ENCODE assay signal across 3 cellular contexts in the genomic region with DNA sequence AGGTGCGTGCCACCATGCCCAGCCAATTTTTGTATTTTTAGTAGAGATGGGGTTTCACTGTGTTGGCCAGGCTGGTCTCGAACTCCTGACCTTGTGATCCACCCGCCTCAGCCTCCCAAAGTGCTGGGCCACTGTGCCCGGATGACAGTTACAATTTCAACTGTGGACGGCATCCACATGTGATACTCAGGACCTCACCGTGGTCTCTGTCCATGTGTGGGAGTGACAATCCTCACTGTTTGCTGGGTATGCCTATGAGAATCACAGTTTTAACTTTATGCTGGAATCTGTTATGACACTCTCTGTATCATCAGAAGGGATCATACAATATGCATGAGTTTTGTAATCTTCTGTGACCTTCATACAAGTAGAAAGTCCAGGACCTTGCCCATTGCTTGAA.
DNase-seq lines count a peak whose midpoint lies in the region; TF ChIP-seq lines count a peak whose summit lies in the region.
"Not testable (repeated sequence)": the region's sequence is repeated elsewhere in the genome, so short reads cannot be mapped to it uniquely, and the experiment has no call there.

No MANE protein-coding gene starts in this region.

- H3K4me1 ChIP-seq in esophagus muscularis mucosa, vagina: not testable (repeated sequence)

- WGBS in esophagus muscularis mucosa = 82% methylated on average over 6 of the region's 6 CpGs

- TF ChIP-seq EP300 in esophagus muscularis mucosa (IDR thresholded peaks at IDR 0.05) = not testable (repeated sequence)

- not testable (repeated sequence) for H3K27ac Mint-ChIP-seq in osteocyte (ENCODE audit: unreplicated experiment)

- not testable (repeated sequence) for H3K4me3 ChIP-seq in esophagus muscularis mucosa, vagina

- H3K4me1 Mint-ChIP-seq in osteocyte (ENCODE audit: unreplicated experiment) = not testable (repeated sequence)

- not testable (repeated sequence) for H3K36me3 Mint-ChIP-seq in osteocyte (ENCODE audit: unreplicated experiment)

- H3K27me3 Mint-ChIP-seq in osteocyte (ENCODE audit: unreplicated experiment) = not testable (repeated sequence)

- H3K27me3 ChIP-seq in esophagus muscularis mucosa, vagina: not testable (repeated sequence)

- DNase-seq in esophagus muscularis mucosa (ENCODE audit: extremely low spot score) (peak; percentile 88), osteocyte (ENCODE audit: extremely low spot score, unreplicated experiment) (peak; percentile 25), vagina (ENCODE audit: extremely low spot score in 2 of 2) (peak; percentile 29 to 61)

- H3K27ac ChIP-seq in esophagus muscularis mucosa (replicated peaks in 1 of 4); vagina: not testable (repeated sequence)

- not testable (repeated sequence) for H3K4me3 Mint-ChIP-seq in osteocyte (ENCODE audit: unreplicated experiment)

- H3K9me3 ChIP-seq in esophagus muscularis mucosa, vagina: not testable (repeated sequence)

- not testable (repeated sequence) for TF ChIP-seq CTCF in esophagus muscularis mucosa (IDR thresholded peaks at IDR 0.05); osteocyte (IDR thresholded peaks at IDR 0.05); vagina (IDR thresholded peaks at IDR 0.05)

- H3K9me3 Mint-ChIP-seq in osteocyte (ENCODE audit: unreplicated experiment) = peaks cover 47% of the 10 kb centered on the region

- TF ChIP-seq POLR2A in esophagus muscularis mucosa (IDR thresholded peaks at IDR 0.05; ENCODE audit: low read depth); vagina (IDR thresholded peaks at IDR 0.05): not testable (repeated sequence)

- intact Hi-C loops in esophagus muscularis mucosa (cut with DNase I); vagina (cut with DNase I): not testable (repeated sequence)

- not testable (repeated sequence) for H3K36me3 ChIP-seq in esophagus muscularis mucosa, vagina

Comparison
In these comparisons a context has a peak if more than half of its experiments do, and no peak if none do; other contexts are left out.
1. DNase-seq: peak in every context shown above with its lines; median percentile 88 in esophagus muscularis mucosa; 45 in vagina; 25 in osteocyte.